20 cellular contexts compared by ENCODE assay signal in genomic region chr13:33999830-34000605, GRCh38.
DNase-seq lines count a peak whose midpoint lies in the region; ATAC-seq and TF ChIP-seq lines count a peak whose summit lies in the region.
"Had no signal": no experiment of that assay in that cellular context is flagged by ENCODE, and none has a peak within 500 bp of the region (broad histone marks: within the 10 kb centered on the region; RNA-seq: fewer than 3 reads in every experiment).

No MANE protein-coding gene starts in this region.

- H3K4me1 ChIP-seq in gastroesophageal sphincter: peaks cover 0 to 19% (median 0%) of the 10 kb centered on the region in 3 donors
- H3K4me1 ChIP-seq: ascending aorta, parathyroid adenoma had no signal

- DNase-seq in G401 (ENCODE audit: low spot score) (peak; percentile 59), NCI-H69 (lab: John Stamatoyannopoulos, UW) (peak; percentile 82), OCI-M1 (lab: John Stamatoyannopoulos, UW) (no peak)
- DNase-seq: activated CD4-positive, alpha-beta T cell treated with anti-CD3 and anti-CD28 coated beads for 4 hours; CD4-positive, alpha-beta memory T cell; H7; head of caudate nucleus; left colon; natural killer cell; NCI-H1436 treated with DMSO at 0.1 percent for 48 hours; NCI-H446 treated with DMSO at 0.1 percent for 48 hours; sigmoid colon had no signal

- H3K27ac ChIP-seq in 22Rv1: peak overlapping the region; percentile 57
- H3K27ac ChIP-seq in gastroesophageal sphincter: peak overlapping the region in 1 of 4 donors; percentile 38
- H3K27ac ChIP-seq: ascending aorta, parathyroid adenoma had no signal

- no peak for TF ChIP-seq POLR2A in gastroesophageal sphincter (IDR thresholded peaks at IDR 0.05)

- ATAC-seq in gastroesophageal sphincter (peak; percentile 25), GM19035 (IDR thresholded peaks at IDR 0.05; ENCODE audit: unreplicated experiment) (no peak), GM21717 (IDR thresholded peaks at IDR 0.05; ENCODE audit: unreplicated experiment) (no peak), HG03571 (IDR thresholded peaks at IDR 0.05; ENCODE audit: unreplicated experiment) (no peak)
- ATAC-seq: left colon, natural killer cell, Right ventricle myocardium inferior had no signal

- in situ Hi-C loops in G401 (cut with HindIII; ENCODE audit: low sequenced_read_pairs): no loop called here

- 0 to 27% methylated on average over 5 to 6 of the region's 6 CpGs for WGBS in gastroesophageal sphincter (ENCODE audit: low coverage in 1 of 2), 2 donors

- H3K27me3 ChIP-seq in gastroesophageal sphincter: no peaks in the 10 kb centered on the region
- H3K27me3 ChIP-seq: ascending aorta, sigmoid colon had no signal

- no peaks in the 10 kb centered on the region for H3K36me3 ChIP-seq in gastroesophageal sphincter
- H3K36me3 ChIP-seq: ascending aorta, sigmoid colon had no signal

- H3K4me3 ChIP-seq in gastroesophageal sphincter: no peak overlapping the region
- H3K4me3 ChIP-seq: ascending aorta, sigmoid colon had no signal

- H3K9me3 ChIP-seq in gastroesophageal sphincter: no peaks in the 10 kb centered on the region
- H3K9me3 ChIP-seq: ascending aorta, sigmoid colon had no signal

- TF ChIP-seq EP300 in gastroesophageal sphincter (IDR thresholded peaks at IDR 0.05): no peak

- TF ChIP-seq CTCF in 22Rv1 (IDR thresholded peaks at IDR 0.05): no peak
- no peak for TF ChIP-seq CTCF in gastroesophageal sphincter (IDR thresholded peaks at IDR 0.05)
